In genomic region chr4:163959932-163960331, GRCh38 we compare ENCODE assay signal across 31 cellular contexts.
"Had no signal": no experiment of that assay in that cellular context is flagged by ENCODE, and none has a peak within 500 bp of the region (broad histone marks: within the 10 kb centered on the region; RNA-seq: fewer than 3 reads in every experiment).

No MANE protein-coding gene starts in this region.

- H3K9me3 ChIP-seq: esophagus muscularis mucosa, gastrocnemius medialis, heart right ventricle had no signal

- H3K4me3 ChIP-seq: coronary artery, dorsolateral prefrontal cortex, esophagus muscularis mucosa, gastrocnemius medialis, heart right ventricle had no signal

- H3K4me1 ChIP-seq: esophagus muscularis mucosa, foreskin keratinocyte, gastrocnemius medialis, heart right ventricle had no signal

- FAIRE-seq: astrocyte, bronchial epithelial cell had no signal

- H3K27me3 ChIP-seq: brain microvascular endothelial cell, dorsolateral prefrontal cortex, esophagus muscularis mucosa, foreskin keratinocyte, gastrocnemius medialis, heart right ventricle had no signal

- H3K36me3 ChIP-seq: brain microvascular endothelial cell, esophagus muscularis mucosa, gastrocnemius medialis, heart right ventricle had no signal

- DNase-seq: activated CD4-positive, alpha-beta memory T cell treated with anti-CD3 and anti-CD28 coated beads, Interleukin-2, amount 10 ng/mL, durations not matched to agents 7 days and 5 days; activated CD4-positive, alpha-beta T cell treated with anti-CD3 and anti-CD28 coated beads for 1 hour; activated CD4-positive, alpha-beta T cell treated with anti-CD3 and anti-CD28 coated beads for 4 hours; activated CD4-positive, alpha-beta T cell treated with anti-CD3 and anti-CD28 coated beads, Interleukin-2, amount 10 ng/mL, durations not matched to agents 7 days and 5 days; activated CD4-positive, alpha-beta T cell treated with anti-CD3 and anti-CD28 coated beads, Interleukin-2, amount 50 U/mL, for 4 hours; activated CD8-positive, alpha-beta memory T cell treated with anti-CD3 and anti-CD28 coated beads, Interleukin-2, amount 50 U/mL, for 48 hours; activated gamma-delta T cell treated with Interleukin-2 at 50 U/mL for 16 hours; activated naive CD4-positive, alpha-beta T cell treated with anti-CD3 and anti-CD28 coated beads, Interleukin-2, amount 50 U/mL, for 16 hours; activated naive CD4-positive, alpha-beta T cell treated with Interleukin-2 at 50 U/mL for 16 hours; activated T-cell treated with anti-CD3 and anti-CD28 coated beads for 4 hours; activated T-cell treated with anti-CD3 and anti-CD28 coated beads, Interleukin-2, amount 50 U/mL, for 24 hours; activated T-cell treated with anti-CD3 and anti-CD28 coated beads, Interleukin-2, amount 50 U/mL, for 72 hours; amniotic stem cell; anterior cingulate cortex; brain microvascular endothelial cell; dorsolateral prefrontal cortex; effector CD4-positive, alpha-beta T cell; effector memory CD8-positive, alpha-beta T cell; erythroblast; foreskin keratinocyte; gastrocnemius medialis; heart right ventricle; hippocampal formation; T-helper 17 cell; T1000 had no signal

- ATAC-seq: activated T-cell treated with anti-CD3 and anti-CD28 coated beads, Interleukin-2, amount 50 U/mL, for 72 hours; effector memory CD8-positive, alpha-beta T cell; foreskin keratinocyte; gastrocnemius medialis; heart right ventricle; T-helper 17 cell; WTC11 had no signal

- H3K27ac ChIP-seq: brain microvascular endothelial cell, coronary artery, dorsolateral prefrontal cortex, esophagus muscularis mucosa, foreskin keratinocyte, gastrocnemius medialis, heart right ventricle, VCaP had no signal
